Comparison of ENCODE assay signal across 13 cellular contexts in genomic region chr1:58649555-58649954, GRCh38. TPM values are rescaled to one million over a fixed set of nuclear protein-coding genes. Genes with fewer than 3 reads are reported as not detected.
DNase-seq lines count a peak whose midpoint lies in the region; ATAC-seq and TF ChIP-seq lines count a peak whose summit lies in the region.
"Had no signal": no experiment of that assay in that cellular context is flagged by ENCODE, and none has a peak within 500 bp of the region (broad histone marks: within the 10 kb centered on the region; RNA-seq: fewer than 3 reads in every experiment).

No MANE protein-coding gene starts in this region.

- no peak overlapping the region for H3K27ac Mint-ChIP-seq in activated T-cell treated with anti-CD3 and anti-CD28 coated beads, Interleukin-2, amount 50 U/mL, for 72 hours
- H3K27ac Mint-ChIP-seq in activated CD4-positive, alpha-beta memory T cell treated with anti-CD3 and anti-CD28 coated beads, Interleukin-2, amount 10 ng/mL, durations not matched to agents 7 days and 5 days = no peak overlapping the region
- H3K27ac Mint-ChIP-seq in naive thymus-derived CD8-positive, alpha-beta T cell = peak overlapping the region in 4 of 10 donors; percentile 22 to 44 (median 34)
- H3K27ac Mint-ChIP-seq: activated B cell treated with CpG ODN at 0.5 μM for 24 hours had no signal

- TF ChIP-seq RAD21 in Ishikawa (IDR thresholded peaks at IDR 0.05; ENCODE audit: low read depth) = no peak

- POLR2A ChIA-PET in activated CD4-positive, alpha-beta memory T cell treated with anti-CD3 and anti-CD28 coated beads, Interleukin-2, amount 10 ng/mL, durations not matched to agents 7 days and 5 days (lab: Charles Lee) = no interaction called here
- POLR2A ChIA-PET in naive thymus-derived CD8-positive, alpha-beta T cell (lab: Charles Lee) = no interaction called here

- no peaks in the 10 kb centered on the region for H3K27me3 Mint-ChIP-seq in activated T-cell treated with anti-CD3 and anti-CD28 coated beads, Interleukin-2, amount 50 U/mL, for 72 hours (ENCODE audit: low read depth)
- H3K27me3 Mint-ChIP-seq in activated CD4-positive, alpha-beta memory T cell treated with anti-CD3 and anti-CD28 coated beads, Interleukin-2, amount 10 ng/mL, durations not matched to agents 7 days and 5 days = no peaks in the 10 kb centered on the region
- H3K27me3 Mint-ChIP-seq in naive thymus-derived CD8-positive, alpha-beta T cell = peaks cover 0 to 1% (median 0%) of the 10 kb centered on the region in 5 donors
- H3K27me3 Mint-ChIP-seq: activated B cell treated with CpG ODN at 0.5 μM for 24 hours had no signal

- peaks cover 12% of the 10 kb centered on the region for H3K36me3 ChIP-seq in MG63
- H3K36me3 ChIP-seq: ascending aorta, upper lobe of right lung had no signal

- DNase-seq in activated T-cell treated with anti-CD3 and anti-CD28 coated beads for 1 hour (ENCODE audit: low read depth) (peak; percentile 14), GF-D8 (lab: John Stamatoyannopoulos, UW) (no peak), cardiac septum (ENCODE audit: low spot score) (no peak), MG63 (no peak)
- no peak for DNase-seq in activated T-cell treated with anti-CD3 and anti-CD28 coated beads, Interleukin-2, amount 50 U/mL, for 72 hours
- DNase-seq in activated CD4-positive, alpha-beta memory T cell treated with anti-CD3 and anti-CD28 coated beads, Interleukin-2, amount 10 ng/mL, durations not matched to agents 7 days and 5 days = peak; percentile 26
- DNase-seq in naive thymus-derived CD8-positive, alpha-beta T cell = peak in 9 of 10 donors; percentile 6 to 68 (median 27)
- DNase-seq: activated B cell treated with CpG ODN at 0.5 μM for 24 hours, NCI-H2081 treated with DMSO at 0.1 percent for 48 hours, upper lobe of right lung had no signal

- no peak overlapping the region for H3K4me3 ChIP-seq in MG63
- H3K4me3 ChIP-seq: ascending aorta; BLaER1 treated with 17β-estradiol and CSF1 and Interleukin-3, amounts not matched to agents 10 nM and 100 nM; upper lobe of right lung had no signal

- no peaks in the 10 kb centered on the region for H3K9me3 Mint-ChIP-seq in activated T-cell treated with anti-CD3 and anti-CD28 coated beads, Interleukin-2, amount 50 U/mL, for 72 hours
- H3K9me3 Mint-ChIP-seq in activated CD4-positive, alpha-beta memory T cell treated with anti-CD3 and anti-CD28 coated beads, Interleukin-2, amount 10 ng/mL, durations not matched to agents 7 days and 5 days = no peaks in the 10 kb centered on the region
- H3K9me3 Mint-ChIP-seq in naive thymus-derived CD8-positive, alpha-beta T cell = no peaks in the 10 kb centered on the region
- H3K9me3 Mint-ChIP-seq: activated B cell treated with CpG ODN at 0.5 μM for 24 hours had no signal

- H3K27me3 ChIP-seq in MG63 = no peaks in the 10 kb centered on the region
- H3K27me3 ChIP-seq: ascending aorta; BLaER1 treated with 17β-estradiol and CSF1 and Interleukin-3, amounts not matched to agents 10 nM and 100 nM; upper lobe of right lung had no signal

- CTCF ChIA-PET in activated CD4-positive, alpha-beta memory T cell treated with anti-CD3 and anti-CD28 coated beads, Interleukin-2, amount 10 ng/mL, durations not matched to agents 7 days and 5 days (lab: Charles Lee) = no interaction called here

- intact Hi-C loops in cardiac septum (cut with DNase I) = no loop called here

- no peak overlapping the region for H3K4me3 Mint-ChIP-seq in activated T-cell treated with anti-CD3 and anti-CD28 coated beads, Interleukin-2, amount 50 U/mL, for 72 hours
- no peak overlapping the region for H3K4me3 Mint-ChIP-seq in activated CD4-positive, alpha-beta memory T cell treated with anti-CD3 and anti-CD28 coated beads, Interleukin-2, amount 10 ng/mL, durations not matched to agents 7 days and 5 days
- H3K4me3 Mint-ChIP-seq in naive thymus-derived CD8-positive, alpha-beta T cell = peak overlapping the region in 3 of 10 donors; percentile 26 to 64 (median 43)
- H3K4me3 Mint-ChIP-seq: activated B cell treated with CpG ODN at 0.5 μM for 24 hours had no signal

- H3K36me3 Mint-ChIP-seq in activated T-cell treated with anti-CD3 and anti-CD28 coated beads, Interleukin-2, amount 50 U/mL, for 72 hours (ENCODE audit: insufficient read depth in 2 of 2) = peaks cover 0 to 2% of the 10 kb centered on the region in 2 donors
- H3K36me3 Mint-ChIP-seq in activated CD4-positive, alpha-beta memory T cell treated with anti-CD3 and anti-CD28 coated beads, Interleukin-2, amount 10 ng/mL, durations not matched to agents 7 days and 5 days (ENCODE audit: low read depth) = peaks cover 4% of the 10 kb centered on the region
- H3K36me3 Mint-ChIP-seq in naive thymus-derived CD8-positive, alpha-beta T cell = peaks cover 0 to 7% (median 0%) of the 10 kb centered on the region in 3 donors

- peaks cover 25% of the 10 kb centered on the region for H3K4me1 Mint-ChIP-seq in activated T-cell treated with anti-CD3 and anti-CD28 coated beads, Interleukin-2, amount 50 U/mL, for 72 hours (ENCODE audit: low read depth)
- H3K4me1 Mint-ChIP-seq in activated CD4-positive, alpha-beta memory T cell treated with anti-CD3 and anti-CD28 coated beads, Interleukin-2, amount 10 ng/mL, durations not matched to agents 7 days and 5 days = peaks cover 23% of the 10 kb centered on the region
- H3K4me1 Mint-ChIP-seq in naive thymus-derived CD8-positive, alpha-beta T cell = peaks cover 13 to 19% (median 17%) of the 10 kb centered on the region in 4 donors
- H3K4me1 Mint-ChIP-seq: activated B cell treated with CpG ODN at 0.5 μM for 24 hours had no signal

- no peak for TF ChIP-seq EP300 in Ishikawa (IDR thresholded peaks at IDR 0.05; ENCODE audit: borderline replicate concordance)

- no peak for ATAC-seq in activated T-cell treated with anti-CD3 and anti-CD28 coated beads, Interleukin-2, amount 50 U/mL, for 72 hours (replicated peaks in 1 of 2)
- ATAC-seq in naive thymus-derived CD8-positive, alpha-beta T cell = peak in 1 of 2 donors; percentile 47
- ATAC-seq: upper lobe of right lung had no signal

- H3K9me3 ChIP-seq in MG63 = no peaks in the 10 kb centered on the region
- H3K9me3 ChIP-seq: ascending aorta; BLaER1 treated with 17β-estradiol and CSF1 and Interleukin-3, amounts not matched to agents 10 nM and 100 nM; upper lobe of right lung had no signal

TF ChIP-seq in Ishikawa, 13 proteins besides CTCF, POLR2A, EP300 and RAD21:
- TF ChIP-seq TAF1 (IDR thresholded peaks at IDR 0.05; ENCODE audit: low read depth) = no peak
- peak; percentile 82 for TF ChIP-seq NFIC (IDR thresholded peaks at IDR 0.05)
- no peak for TF ChIP-seq ZBTB7A (IDR thresholded peaks at IDR 0.05; ENCODE audit: low read depth)

RNA-seq across cellular contexts. Expression of gene MYSM1, which starts 50.3 kb away (rescaled TPM):
- total RNA-seq in activated T-cell treated with anti-CD3 and anti-CD28 coated beads, Interleukin-2, amount 50 U/mL, for 72 hours = 10 to 100 TPM; 41.4 to 51.4 TPM
- total RNA-seq in activated CD4-positive, alpha-beta memory T cell treated with anti-CD3 and anti-CD28 coated beads, Interleukin-2, amount 10 ng/mL, durations not matched to agents 7 days and 5 days = 10 to 100 TPM; 45.2 to 50.5 TPM
- 10 to 100 TPM; 65.2 to 67.1 TPM for total RNA-seq in naive thymus-derived CD8-positive, alpha-beta T cell
- 10 to 100 TPM in 1 of 3 donors, 1 to 10 TPM in 2; 7.4 to 15.3 (median 8.7) TPM for polyA plus RNA-seq in naive thymus-derived CD8-positive, alpha-beta T cell
- total RNA-seq in cardiac septum = 29.0 TPM
- total RNA-seq in MG63 (2014; rRNA removed; shearing (Covaris generic); ENCODE audit: low replicate concordance) = 3.3 and 12.3 TPM in 2 replicates

Comparison
In these comparisons a context has a peak if more than half of its experiments do, and no peak if none do; other contexts are left out.
1. DNase-seq: peak in activated T-cell treated with anti-CD3 and anti-CD28 coated beads for 1 hour (single experiment), activated CD4-positive, alpha-beta memory T cell treated with anti-CD3 and anti-CD28 coated beads, Interleukin-2, amount 10 ng/mL, durations not matched to agents 7 days and 5 days (single experiment) and naive thymus-derived CD8-positive, alpha-beta T cell (9 of 10); none in activated T-cell treated with anti-CD3 and anti-CD28 coated beads, Interleukin-2, amount 50 U/mL, for 72 hours (0 of 2), GF-D8 (single experiment), cardiac septum (single experiment) and MG63 (single experiment).